In the genomic region with DNA sequence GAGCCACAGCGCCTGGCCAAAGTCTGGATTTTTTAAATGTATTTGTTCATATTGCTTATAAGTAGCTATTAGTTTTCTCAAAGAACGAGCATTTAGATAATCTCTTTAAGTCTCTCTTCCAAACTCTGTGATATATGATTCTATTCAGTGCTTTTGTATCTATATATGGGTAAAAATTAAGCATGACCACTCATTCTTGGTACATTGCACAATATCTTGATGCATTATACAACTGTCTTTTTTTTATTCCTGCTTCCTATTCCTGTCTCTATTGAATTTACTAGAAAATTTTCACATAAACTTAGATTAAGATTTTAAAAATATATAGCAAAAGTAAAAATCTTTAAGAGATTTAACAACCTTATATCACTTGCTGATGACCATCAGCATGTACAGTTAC, we compare ENCODE assay signal across 1 cellular context.
A peak's percentile ranks its signal among the peaks of the same experiment; 100 is the strongest.
TF ChIP-seq lines count a peak whose summit lies in the region.

No MANE protein-coding gene starts in this region.

TF ChIP-seq in HepG2, 621 proteins besides CTCF, POLR2A, EP300 and RAD21:
- peak; percentile 55; the same call in 1 of the 2 replicates for TF ChIP-seq CEBPB (IDR thresholded peaks at IDR 0.05; ENCODE audit: borderline replicate concordance, low read depth, low read length)
- TF ChIP-seq HDAC6 (IDR thresholded peaks at IDR 0.05; ENCODE audit: low read depth, low read length): no peak
